Comparison of ENCODE assay signal across 10 cellular contexts in genomic region chr16:3120435-3120834, GRCh38. TPM values are rescaled to one million over a fixed set of nuclear protein-coding genes. Genes with fewer than 3 reads are reported as not detected.
"Had no signal": no experiment of that assay in that cellular context is flagged by ENCODE, and none has a peak within 500 bp of the region (broad histone marks: within the 10 kb centered on the region; RNA-seq: fewer than 3 reads in every experiment).

No MANE protein-coding gene starts in this region.

- DNase-seq: GM23248, GOT3, HFFc6, IMR-90 had no signal

- ATAC-seq: HCT116, K562 had no signal

- H3K9me3 ChIP-seq: HAP-1 had no signal

- FAIRE-seq: HTR-8/SVneo, K562 had no signal

- H3K27ac ChIP-seq: GM23248 had no signal

- H3K4me3 ChIP-seq: GM23248, HAP-1, K562 had no signal

- H2AFZ ChIP-seq: GM23248 had no signal

RNA-seq across cellular contexts. Expression of gene ZSCAN10, which starts 21.3 kb away (rescaled TPM):
- total RNA-seq: GM23248, H4, HFFc6, HT-29, IMR-90 had no signal
- polyA plus RNA-seq: IMR-90, K562 had no signal
